Comparison of ENCODE assay signal across 15 cellular contexts in genomic region chr2:216796096-216796840, GRCh38.
A peak's percentile ranks its signal among the peaks of the same experiment; 100 is the strongest.
DNase-seq lines count a peak whose midpoint lies in the region; ATAC-seq and TF ChIP-seq lines count a peak whose summit lies in the region.
"Had no signal": no experiment of that assay in that cellular context is flagged by ENCODE, and none has a peak within 500 bp of the region (broad histone marks: within the 10 kb centered on the region; RNA-seq: fewer than 3 reads in every experiment).

No MANE protein-coding gene starts in this region.

- DNase-seq in OCI-M1 (lab: John Stamatoyannopoulos, UW) (peak; percentile 63), coronary artery (ENCODE audit: low spot score) (no peak), smooth muscle cell (lab: John Stamatoyannopoulos, UW; ENCODE audit: unreplicated experiment) (no peak), mesenchymal stem cell (no peak), NCI-H1436 (lab: John Stamatoyannopoulos, UW) (no peak), UCSD-AML1 (lab: John Stamatoyannopoulos, UW; ENCODE audit: unreplicated experiment) (no peak)
- DNase-seq: DMS153, EL, H7, Kasumi-1, NCI-H1930, NCI-H510A treated with DMSO at 0.1 percent for 48 hours, PC-3 had no signal

- peaks cover 0 to 17% (median 3%) of the 10 kb centered on the region in 11 experiments; a peak in 7 of 22 replicates for H3K27me3 ChIP-seq in BLaER1 treated with 17β-estradiol and CSF1 and Interleukin-3, amounts not matched to agents 10 nM and 100 nM
- H3K27me3 ChIP-seq in smooth muscle cell (ENCODE audit: low read depth) (no peaks in the 10 kb centered on the region), mesenchymal stem cell (ENCODE audit: control insufficient read depth in 1 of 2, insufficient read depth in 1 of 2, low read length in 2 of 2) (no peaks in the 10 kb centered on the region)

- no peak overlapping the region for H3K27ac ChIP-seq in BLaER1 treated with 17β-estradiol and CSF1 and Interleukin-3, amounts not matched to agents 10 nM and 100 nM
- H3K27ac ChIP-seq in coronary artery: peak overlapping the region; percentile 3 to 64
- peak overlapping the region; percentile 48 for H3K27ac ChIP-seq in smooth muscle cell (ENCODE audit: low read depth)
- no peak overlapping the region for H3K27ac ChIP-seq in mesenchymal stem cell (ENCODE audit: low read length, poor library complexity, severe bottlenecking)

- H3K79me2 ChIP-seq in smooth muscle cell (ENCODE audit: low read depth): no peaks in the 10 kb centered on the region

- TF ChIP-seq CTCF in coronary artery (IDR thresholded peaks at IDR 0.05): no peak
- TF ChIP-seq CTCF in smooth muscle cell (IDR thresholded peaks at IDR 0.05; ENCODE audit: borderline replicate concordance, insufficient read depth, poor library complexity, severe bottlenecking): no peak

- no peak overlapping the region for H3K23ac ChIP-seq in mesenchymal stem cell (ENCODE audit: low read length in 2 of 2)

- no peak overlapping the region for H4K91ac ChIP-seq in mesenchymal stem cell (ENCODE audit: low read length)

- H2AFZ ChIP-seq in smooth muscle cell (ENCODE audit: low read depth) (peak overlapping the region; percentile 48), mesenchymal stem cell (ENCODE audit: low read depth, low read length) (no peak overlapping the region)

- H2BK15ac ChIP-seq in mesenchymal stem cell (ENCODE audit: low read depth, poor library complexity, severe bottlenecking): no peak overlapping the region

- H2AK5ac ChIP-seq in mesenchymal stem cell (ENCODE audit: low read length, severe bottlenecking): no peak overlapping the region

- no peaks in the 10 kb centered on the region for H3K79me1 ChIP-seq in mesenchymal stem cell (replicated peaks; ENCODE audit: low read length, poor library complexity, severe bottlenecking)

- no peaks in the 10 kb centered on the region for H3K36me3 ChIP-seq in BLaER1 treated with 17β-estradiol and CSF1 and Interleukin-3, amounts not matched to agents 10 nM and 100 nM
- no peaks in the 10 kb centered on the region for H3K36me3 ChIP-seq in smooth muscle cell (ENCODE audit: low read depth)
- H3K36me3 ChIP-seq in mesenchymal stem cell (ENCODE audit: control insufficient read depth in 1 of 2, insufficient read depth in 2 of 2, low read depth in 1 of 2, low read length in 2 of 2): no peaks in the 10 kb centered on the region

- peaks cover 26% of the 10 kb centered on the region for H3F3A ChIP-seq in smooth muscle cell (ENCODE audit: low read depth)

- no peaks in the 10 kb centered on the region for H4K20me1 ChIP-seq in BLaER1 treated with 17β-estradiol and CSF1 and Interleukin-3, amounts not matched to agents 10 nM and 100 nM
- no peaks in the 10 kb centered on the region for H4K20me1 ChIP-seq in smooth muscle cell (ENCODE audit: low read depth)

- H3K4me3 ChIP-seq in BLaER1 treated with 17β-estradiol and CSF1 and Interleukin-3, amounts not matched to agents 10 nM and 100 nM: no peak overlapping the region
- no peak overlapping the region for H3K4me3 ChIP-seq in coronary artery
- H3K4me3 ChIP-seq in smooth muscle cell: no peak overlapping the region
- no peak overlapping the region for H3K4me3 ChIP-seq in mesenchymal stem cell (ENCODE audit: insufficient read depth in 1 of 2, low read depth in 1 of 2, low read length in 2 of 2)

- no peak overlapping the region for H3K9ac ChIP-seq in BLaER1 treated with 17β-estradiol and CSF1 and Interleukin-3, amounts not matched to agents 10 nM and 100 nM
- H3K9ac ChIP-seq in smooth muscle cell (ENCODE audit: low read depth): no peak overlapping the region
- no peak overlapping the region for H3K9ac ChIP-seq in mesenchymal stem cell (ENCODE audit: low read length)

- peak overlapping the region in 9 of 11 experiments; percentile 23 to 76 (median 65); a peak in 17 of 22 replicates for H3K4me2 ChIP-seq in BLaER1 treated with 17β-estradiol and CSF1 and Interleukin-3, amounts not matched to agents 10 nM and 100 nM
- peak overlapping the region; percentile 65 for H3K4me2 ChIP-seq in smooth muscle cell
- no peak overlapping the region for H3K4me2 ChIP-seq in mesenchymal stem cell (ENCODE audit: low read length, poor library complexity, severe bottlenecking)

- peaks cover 0 to 10% (median 0%) of the 10 kb centered on the region in 11 experiments; a peak in 2 of 22 replicates for H3K9me3 ChIP-seq in BLaER1 treated with 17β-estradiol and CSF1 and Interleukin-3, amounts not matched to agents 10 nM and 100 nM (replicated peaks in 1 of 11)
- H3K9me3 ChIP-seq in smooth muscle cell (replicated peaks; ENCODE audit: low read depth) (no peaks in the 10 kb centered on the region), mesenchymal stem cell (ENCODE audit: control insufficient read depth, low read length) (no peaks in the 10 kb centered on the region)

- no peak overlapping the region for H2BK120ac ChIP-seq in mesenchymal stem cell (ENCODE audit: low read depth, low read length)

- no peak for ATAC-seq in GM19452 (IDR thresholded peaks at IDR 0.05; ENCODE audit: unreplicated experiment)
- ATAC-seq: PC-3 had no signal

- no peak overlapping the region for H3K4ac ChIP-seq in mesenchymal stem cell (ENCODE audit: low read depth in 1 of 2, low read length in 2 of 2)

- 38% methylated on average over 10 of the region's 10 CpGs for WGBS in smooth muscle cell (ENCODE audit: low lambda C conversion rate)
- WGBS in mesenchymal stem cell: 90% methylated on average over 10 of the region's 10 CpGs

- no peak overlapping the region for H2BK5ac ChIP-seq in mesenchymal stem cell (ENCODE audit: low read depth, low read length, poor library complexity, severe bottlenecking)

- no peak overlapping the region for H3K14ac ChIP-seq in mesenchymal stem cell (ENCODE audit: low read length in 2 of 2)

- H4K8ac ChIP-seq in mesenchymal stem cell (ENCODE audit: low read length): no peak overlapping the region

- no peak overlapping the region for H2BK12ac ChIP-seq in mesenchymal stem cell (ENCODE audit: low read length in 2 of 2)

- no peak overlapping the region for H3K18ac ChIP-seq in mesenchymal stem cell (ENCODE audit: low read depth in 1 of 2, low read length in 2 of 2)

- peaks cover 21 to 53% (median 49%) of the 10 kb centered on the region in 10 experiments for H3K4me1 ChIP-seq in BLaER1 treated with 17β-estradiol and CSF1 and Interleukin-3, amounts not matched to agents 10 nM and 100 nM
- H3K4me1 ChIP-seq in smooth muscle cell (ENCODE audit: low read depth) (peaks cover 12% of the 10 kb centered on the region), mesenchymal stem cell (ENCODE audit: control insufficient read depth, insufficient read depth, low read depth, low read length) (no peaks in the 10 kb centered on the region)

Comparison
In these comparisons a context has a peak if more than half of its experiments do, and no peak if none do; other contexts are left out.
1. H3K27ac ChIP-seq: peak in coronary artery (2 of 2) and smooth muscle cell (single experiment); none in BLaER1 treated with 17β-estradiol and CSF1 and Interleukin-3, amounts not matched to agents 10 nM and 100 nM (0 of 11) and mesenchymal stem cell (single experiment).